Comparison of ENCODE assay signal across 8 cellular contexts in genomic region chr19:38265213-38265861, GRCh38. TPM values are rescaled to one million over a fixed set of nuclear protein-coding genes. Genes with fewer than 3 reads are reported as not detected.
DNase-seq lines count a peak whose midpoint lies in the region; ATAC-seq, FAIRE-seq and TF ChIP-seq lines count a peak whose summit lies in the region.

No MANE protein-coding gene starts in this region.

- no peak for TF ChIP-seq POLR2A in H54 (IDR thresholded peaks at IDR 0.05; ENCODE audit: low read depth, low read length)

- peak overlapping the region; percentile 90 for H3K4me3 ChIP-seq in iPS-11a (ENCODE audit: low read depth, low read length)

- H3K27ac Mint-ChIP-seq in T-helper 1 cell treated with Interleukin-12 subunit alpha and Interleukin-12 subunit beta and Interleukin-4 antibody, amounts not matched to agents 30 μg/mL and 1 μg/mL, for 36 hours: peak overlapping the region; percentile 88
- H3K27ac Mint-ChIP-seq in activated T-cell treated with anti-CD3 and anti-CD28 coated beads, Interleukin-2, amount 50 U/mL, for 72 hours: peak overlapping the region; percentile 90
- no peak overlapping the region for H3K27ac Mint-ChIP-seq in stimulated activated effector memory CD8-positive, alpha-beta T cell treated with anti-CD3 and anti-CD28 coated beads, Interleukin-12 subunit alpha, Interleukin-12 subunit beta, amount 100 ng/mL, for 72 hours

- no peak for ATAC-seq in activated T-cell treated with anti-CD3 and anti-CD28 coated beads, Interleukin-2, amount 50 U/mL, for 72 hours (replicated peaks in 1 of 2)
- no peak for ATAC-seq in stimulated activated effector memory CD8-positive, alpha-beta T cell treated with anti-CD3 and anti-CD28 coated beads, Interleukin-12 subunit alpha, Interleukin-12 subunit beta, amount 100 ng/mL, for 72 hours
- no peak for ATAC-seq in GM18511 (IDR thresholded peaks at IDR 0.05; ENCODE audit: unreplicated experiment)

- peaks cover 3% of the 10 kb centered on the region for H3K36me3 Mint-ChIP-seq in T-helper 1 cell treated with Interleukin-12 subunit alpha and Interleukin-12 subunit beta and Interleukin-4 antibody, amounts not matched to agents 30 μg/mL and 1 μg/mL, for 36 hours (ENCODE audit: low read depth)
- peaks cover 2 to 9% of the 10 kb centered on the region in 2 donors for H3K36me3 Mint-ChIP-seq in activated T-cell treated with anti-CD3 and anti-CD28 coated beads, Interleukin-2, amount 50 U/mL, for 72 hours (ENCODE audit: insufficient read depth in 2 of 2)
- H3K36me3 Mint-ChIP-seq in stimulated activated effector memory CD8-positive, alpha-beta T cell treated with anti-CD3 and anti-CD28 coated beads, Interleukin-12 subunit alpha, Interleukin-12 subunit beta, amount 100 ng/mL, for 72 hours: no peaks in the 10 kb centered on the region

- no peak for TF ChIP-seq CTCF in GM10266 (IDR thresholded peaks at IDR 0.05; ENCODE audit: control insufficient read depth, insufficient read depth, low read depth, missing control alignments)

- DNase-seq in T-helper 1 cell (no peak), H54 (ENCODE audit: insufficient read length, low spot score) (no peak), GM10266 (ENCODE audit: extremely low spot score) (no peak)
- peak in 1 of 2 donors; percentile 6 for DNase-seq in activated T-cell treated with anti-CD3 and anti-CD28 coated beads, Interleukin-2, amount 50 U/mL, for 72 hours
- no peak for DNase-seq in stimulated activated effector memory CD8-positive, alpha-beta T cell treated with anti-CD3 and anti-CD28 coated beads, Interleukin-12 subunit alpha, Interleukin-12 subunit beta, amount 100 ng/mL, for 72 hours (ENCODE audit: low spot score in 2 of 2)

- H3K4me3 Mint-ChIP-seq in T-helper 1 cell treated with Interleukin-12 subunit alpha and Interleukin-12 subunit beta and Interleukin-4 antibody, amounts not matched to agents 30 μg/mL and 1 μg/mL, for 36 hours: peak overlapping the region; percentile 89
- H3K4me3 Mint-ChIP-seq in activated T-cell treated with anti-CD3 and anti-CD28 coated beads, Interleukin-2, amount 50 U/mL, for 72 hours: peak overlapping the region; percentile 85 to 94
- peak overlapping the region; percentile 76 for H3K4me3 Mint-ChIP-seq in stimulated activated effector memory CD8-positive, alpha-beta T cell treated with anti-CD3 and anti-CD28 coated beads, Interleukin-12 subunit alpha, Interleukin-12 subunit beta, amount 100 ng/mL, for 72 hours

- no peaks in the 10 kb centered on the region for H3K9me3 Mint-ChIP-seq in T-helper 1 cell treated with Interleukin-12 subunit alpha and Interleukin-12 subunit beta and Interleukin-4 antibody, amounts not matched to agents 30 μg/mL and 1 μg/mL, for 36 hours
- H3K9me3 Mint-ChIP-seq in activated T-cell treated with anti-CD3 and anti-CD28 coated beads, Interleukin-2, amount 50 U/mL, for 72 hours: no peaks in the 10 kb centered on the region
- H3K9me3 Mint-ChIP-seq in stimulated activated effector memory CD8-positive, alpha-beta T cell treated with anti-CD3 and anti-CD28 coated beads, Interleukin-12 subunit alpha, Interleukin-12 subunit beta, amount 100 ng/mL, for 72 hours: no peaks in the 10 kb centered on the region

- H3K4me1 Mint-ChIP-seq in T-helper 1 cell treated with Interleukin-12 subunit alpha and Interleukin-12 subunit beta and Interleukin-4 antibody, amounts not matched to agents 30 μg/mL and 1 μg/mL, for 36 hours (ENCODE audit: low read depth): peaks cover 46% of the 10 kb centered on the region
- H3K4me1 Mint-ChIP-seq in activated T-cell treated with anti-CD3 and anti-CD28 coated beads, Interleukin-2, amount 50 U/mL, for 72 hours (ENCODE audit: low read depth): peaks cover 66% of the 10 kb centered on the region
- H3K4me1 Mint-ChIP-seq in stimulated activated effector memory CD8-positive, alpha-beta T cell treated with anti-CD3 and anti-CD28 coated beads, Interleukin-12 subunit alpha, Interleukin-12 subunit beta, amount 100 ng/mL, for 72 hours: peaks cover 38% of the 10 kb centered on the region

- FAIRE-seq in H54 (lab: Jason Lieb, UNC): no peak

- H3K27me3 Mint-ChIP-seq in T-helper 1 cell treated with Interleukin-12 subunit alpha and Interleukin-12 subunit beta and Interleukin-4 antibody, amounts not matched to agents 30 μg/mL and 1 μg/mL, for 36 hours (ENCODE audit: low read depth): no peaks in the 10 kb centered on the region
- H3K27me3 Mint-ChIP-seq in activated T-cell treated with anti-CD3 and anti-CD28 coated beads, Interleukin-2, amount 50 U/mL, for 72 hours (ENCODE audit: low read depth): no peaks in the 10 kb centered on the region

RNA-seq across cellular contexts. Expression of gene SPINT2, which starts 1.0 kb away (rescaled TPM):
- total RNA-seq in activated T-cell treated with anti-CD3 and anti-CD28 coated beads, Interleukin-2, amount 50 U/mL, for 72 hours: 100 to 1,000 TPM in 1 of 2 donors, 10 to 100 TPM in 1; 89.1 to 115 TPM

RNA-seq across cellular contexts. Expression of gene PPP1R14A, which starts 9.2 kb away (rescaled TPM):
- 1 to 10 TPM; 1.7 to 3.8 TPM for total RNA-seq in activated T-cell treated with anti-CD3 and anti-CD28 coated beads, Interleukin-2, amount 50 U/mL, for 72 hours

RNA-seq across cellular contexts. Expression of gene C19orf33, which starts 38.7 kb away (rescaled TPM):
- not detected for total RNA-seq in activated T-cell treated with anti-CD3 and anti-CD28 coated beads, Interleukin-2, amount 50 U/mL, for 72 hours

RNA-seq across cellular contexts. Expression of gene DPF1, which starts 41.3 kb away (rescaled TPM):
- under 1 TPM; 0.65 to 0.99 TPM for total RNA-seq in activated T-cell treated with anti-CD3 and anti-CD28 coated beads, Interleukin-2, amount 50 U/mL, for 72 hours

RNA-seq across cellular contexts. Expression of gene YIF1B, which starts 50.4 kb away (rescaled TPM):
- 10 to 100 TPM; 70.3 TPM for total RNA-seq in activated T-cell treated with anti-CD3 and anti-CD28 coated beads, Interleukin-2, amount 50 U/mL, for 72 hours
